20 cellular contexts compared by ENCODE assay signal in the genomic region with DNA sequence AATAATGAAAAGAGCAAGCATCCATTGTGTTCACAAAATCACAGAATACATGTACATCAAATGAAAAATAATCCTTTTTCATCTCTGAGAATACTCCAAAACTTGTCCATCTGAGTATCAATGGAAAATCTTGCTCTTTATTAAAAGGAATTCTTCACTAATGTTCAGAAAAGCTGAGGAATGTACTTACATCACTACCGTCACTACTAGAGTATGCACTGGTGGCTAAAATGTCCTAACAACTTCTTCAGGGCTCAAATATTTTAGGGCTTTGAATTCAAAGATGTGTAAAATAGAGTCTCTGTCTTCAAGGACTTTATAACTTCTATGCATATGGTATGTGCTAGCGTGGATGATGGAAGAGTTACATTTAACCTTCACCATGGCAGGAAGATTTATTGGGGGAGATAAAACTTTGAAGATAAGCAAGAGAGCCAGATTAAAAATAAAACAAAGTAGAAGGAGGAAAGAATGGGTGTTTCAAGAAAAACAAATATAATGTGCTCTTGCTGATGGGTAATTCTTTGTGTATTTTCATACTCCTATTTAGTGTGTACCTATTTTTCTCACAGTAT.
"Had no signal": no experiment of that assay in that cellular context is flagged by ENCODE, and none has a peak within 500 bp of the region (broad histone marks: within the 10 kb centered on the region; RNA-seq: fewer than 3 reads in every experiment).

No MANE protein-coding gene starts in this region.

- H3K36me3 ChIP-seq: brain microvascular endothelial cell, gastroesophageal sphincter, heart left ventricle, pancreas, thoracic aorta, upper lobe of right lung had no signal

- H3K9me3 ChIP-seq: gastroesophageal sphincter, heart left ventricle, pancreas, thoracic aorta, upper lobe of right lung had no signal

- H3K4me1 ChIP-seq: gastroesophageal sphincter, pancreas, upper lobe of right lung had no signal

- H3K9me3 Mint-ChIP-seq: activated B cell treated with CpG ODN at 0.5 μM for 24 hours; activated CD4-positive, alpha-beta memory T cell treated with anti-CD3 and anti-CD28 coated beads, Interleukin-2, amount 10 ng/mL, durations not matched to agents 7 days and 5 days; activated naive CD8-positive, alpha-beta T cell treated with anti-CD3 and anti-CD28 coated beads, Interleukin-2, amount 10 ng/mL, durations not matched to agents 7 days and 5 days; stimulated activated naive B cell treated with anti-CD40 and anti-IgM and Interleukin-4, amounts not matched to agents 10 μg/mL and 1 μg/mL and 100 μg/mL, for 72 hours had no signal

- H3K27ac Mint-ChIP-seq: activated B cell treated with CpG ODN at 0.5 μM for 24 hours; activated CD4-positive, alpha-beta memory T cell treated with anti-CD3 and anti-CD28 coated beads, Interleukin-2, amount 10 ng/mL, durations not matched to agents 7 days and 5 days; activated CD8-positive, alpha-beta memory T cell treated with anti-CD3 and anti-CD28 coated beads, Interleukin-2, amount 10 ng/mL, durations not matched to agents 7 days and 5 days; activated naive CD8-positive, alpha-beta T cell treated with anti-CD3 and anti-CD28 coated beads, Interleukin-2, amount 10 ng/mL, durations not matched to agents 7 days and 5 days; naive thymus-derived CD4-positive, alpha-beta T cell; stimulated activated naive B cell treated with anti-CD40 and anti-IgM and Interleukin-4, amounts not matched to agents 10 μg/mL and 1 μg/mL and 100 μg/mL, for 72 hours; T-cell had no signal

- H3K4me1 Mint-ChIP-seq: activated B cell treated with CpG ODN at 0.5 μM for 24 hours; activated CD4-positive, alpha-beta memory T cell treated with anti-CD3 and anti-CD28 coated beads, Interleukin-2, amount 10 ng/mL, durations not matched to agents 7 days and 5 days; activated CD8-positive, alpha-beta memory T cell treated with anti-CD3 and anti-CD28 coated beads, Interleukin-2, amount 10 ng/mL, durations not matched to agents 7 days and 5 days; activated naive CD8-positive, alpha-beta T cell treated with anti-CD3 and anti-CD28 coated beads, Interleukin-2, amount 10 ng/mL, durations not matched to agents 7 days and 5 days; naive thymus-derived CD4-positive, alpha-beta T cell; stimulated activated naive B cell treated with anti-CD40 and anti-IgM and Interleukin-4, amounts not matched to agents 10 μg/mL and 1 μg/mL and 100 μg/mL, for 72 hours; T-cell had no signal

- H3K27me3 ChIP-seq: brain microvascular endothelial cell, gastroesophageal sphincter, heart left ventricle, pancreas, upper lobe of right lung had no signal

- ATAC-seq: activated CD8-positive, alpha-beta memory T cell treated with anti-CD3 and anti-CD28 coated beads, Interleukin-2, amount 10 ng/mL, durations not matched to agents 7 days and 5 days; gastroesophageal sphincter; heart left ventricle; left ventricle myocardium superior; naive thymus-derived CD4-positive, alpha-beta T cell; pancreas; sciatic nerve; stimulated activated naive B cell treated with anti-CD40 and anti-IgM and Interleukin-4, amounts not matched to agents 10 μg/mL and 1 μg/mL and 100 μg/mL, for 72 hours; T-cell; upper lobe of right lung had no signal

- H3K27ac ChIP-seq: brain microvascular endothelial cell, coronary artery, gastroesophageal sphincter, heart left ventricle, pancreas, upper lobe of right lung had no signal

- H3K4me3 ChIP-seq: coronary artery, gastroesophageal sphincter, heart left ventricle, pancreas, thoracic aorta, upper lobe of right lung had no signal

- DNase-seq: activated B cell treated with CpG ODN at 0.5 μM for 24 hours; activated CD4-positive, alpha-beta memory T cell treated with anti-CD3 and anti-CD28 coated beads, Interleukin-2, amount 10 ng/mL, durations not matched to agents 7 days and 5 days; activated CD4-positive, alpha-beta T cell treated with anti-CD3 and anti-CD28 coated beads for 4 hours; activated CD8-positive, alpha-beta memory T cell treated with anti-CD3 and anti-CD28 coated beads, Interleukin-2, amount 10 ng/mL, durations not matched to agents 7 days and 5 days; activated naive CD8-positive, alpha-beta T cell treated with anti-CD3 and anti-CD28 coated beads, Interleukin-2, amount 10 ng/mL, durations not matched to agents 7 days and 5 days; brain microvascular endothelial cell; central memory CD4-positive, alpha-beta T cell; heart left ventricle; kidney glomerular epithelial cell; left ventricle myocardium superior; naive thymus-derived CD4-positive, alpha-beta T cell; pancreas; stimulated activated CD4-positive, alpha-beta T cell treated with anti-CD3 and anti-CD28 coated beads, Interleukin-4, amount 100 ng/mL, for 4 hours; stimulated activated naive B cell treated with anti-CD40 and anti-IgM and Interleukin-4, amounts not matched to agents 10 μg/mL and 1 μg/mL and 100 μg/mL, for 72 hours; T-cell; upper lobe of right lung had no signal

- H3K4me3 Mint-ChIP-seq: activated B cell treated with CpG ODN at 0.5 μM for 24 hours; activated CD4-positive, alpha-beta memory T cell treated with anti-CD3 and anti-CD28 coated beads, Interleukin-2, amount 10 ng/mL, durations not matched to agents 7 days and 5 days; activated CD8-positive, alpha-beta memory T cell treated with anti-CD3 and anti-CD28 coated beads, Interleukin-2, amount 10 ng/mL, durations not matched to agents 7 days and 5 days; activated naive CD8-positive, alpha-beta T cell treated with anti-CD3 and anti-CD28 coated beads, Interleukin-2, amount 10 ng/mL, durations not matched to agents 7 days and 5 days; naive thymus-derived CD4-positive, alpha-beta T cell; stimulated activated naive B cell treated with anti-CD40 and anti-IgM and Interleukin-4, amounts not matched to agents 10 μg/mL and 1 μg/mL and 100 μg/mL, for 72 hours; T-cell had no signal

- H3K27me3 Mint-ChIP-seq: activated B cell treated with CpG ODN at 0.5 μM for 24 hours; activated CD4-positive, alpha-beta memory T cell treated with anti-CD3 and anti-CD28 coated beads, Interleukin-2, amount 10 ng/mL, durations not matched to agents 7 days and 5 days; activated CD8-positive, alpha-beta memory T cell treated with anti-CD3 and anti-CD28 coated beads, Interleukin-2, amount 10 ng/mL, durations not matched to agents 7 days and 5 days; activated naive CD8-positive, alpha-beta T cell treated with anti-CD3 and anti-CD28 coated beads, Interleukin-2, amount 10 ng/mL, durations not matched to agents 7 days and 5 days; naive thymus-derived CD4-positive, alpha-beta T cell; stimulated activated naive B cell treated with anti-CD40 and anti-IgM and Interleukin-4, amounts not matched to agents 10 μg/mL and 1 μg/mL and 100 μg/mL, for 72 hours; T-cell had no signal

- H3K36me3 Mint-ChIP-seq: activated CD8-positive, alpha-beta memory T cell treated with anti-CD3 and anti-CD28 coated beads, Interleukin-2, amount 10 ng/mL, durations not matched to agents 7 days and 5 days; activated naive CD8-positive, alpha-beta T cell treated with anti-CD3 and anti-CD28 coated beads, Interleukin-2, amount 10 ng/mL, durations not matched to agents 7 days and 5 days; naive thymus-derived CD4-positive, alpha-beta T cell; stimulated activated naive B cell treated with anti-CD40 and anti-IgM and Interleukin-4, amounts not matched to agents 10 μg/mL and 1 μg/mL and 100 μg/mL, for 72 hours; T-cell had no signal
